In genomic region chr3:28053759-28054158, GRCh38 we compare ENCODE assay signal across 12 cellular contexts.
DNase-seq lines count a peak whose midpoint lies in the region; ATAC-seq, FAIRE-seq and TF ChIP-seq lines count a peak whose summit lies in the region.
"Had no signal": no experiment of that assay in that cellular context is flagged by ENCODE, and none has a peak within 500 bp of the region (broad histone marks: within the 10 kb centered on the region; RNA-seq: fewer than 3 reads in every experiment).

No MANE protein-coding gene starts in this region.

- peak overlapping the region; percentile 45 for H3K4me2 ChIP-seq in A549

- no peaks in the 10 kb centered on the region for H3K27me3 ChIP-seq in RWPE2 (ENCODE audit: insufficient read depth, poor library complexity, severe bottlenecking)
- H3K27me3 ChIP-seq: gastroesophageal sphincter had no signal

- CTCF ChIA-PET in A549 (lab: Yijun Ruan, JAX): no interaction called here

- TF ChIP-seq EP300 in A549 (IDR thresholded peaks at IDR 0.05): peak in 1 of 2 experiments; percentile 19; a peak in 1 of 5 replicates

- TF ChIP-seq POLR2A in A549 (IDR thresholded peaks at IDR 0.05; ENCODE audit: low read length): no peak

- H3K4me1 ChIP-seq in A549 (peaks cover 32% of the 10 kb centered on the region), RWPE2 (ENCODE audit: insufficient read depth, poor library complexity, severe bottlenecking) (peaks cover 33% of the 10 kb centered on the region)
- H3K4me1 ChIP-seq: gastroesophageal sphincter had no signal

- TF ChIP-seq CTCF in A549 (IDR thresholded peaks at IDR 0.05): no peak
- no peak for TF ChIP-seq CTCF in RWPE2 (IDR thresholded peaks at IDR 0.05; ENCODE audit: poor library complexity, severe bottlenecking)

- POLR2A ChIA-PET in A549 (lab: Yijun Ruan, JAX): no interaction called here

- H3K4me3 ChIP-seq in A549 (no peak overlapping the region), RWPE2 (ENCODE audit: severe bottlenecking) (no peak overlapping the region)
- H3K4me3 ChIP-seq: gastroesophageal sphincter had no signal

- TF ChIP-seq RAD21 in A549 (conservative IDR thresholded peaks at IDR 0.05 in 1 of 2, IDR thresholded peaks at IDR 0.05 in 1 of 2): no peak

- no peaks in the 10 kb centered on the region for H3K36me3 ChIP-seq in RWPE2 (ENCODE audit: low read depth)
- H3K36me3 ChIP-seq: gastroesophageal sphincter had no signal

- H3K27ac ChIP-seq in A549 (no peak overlapping the region), RWPE2 (ENCODE audit: poor library complexity, severe bottlenecking) (no peak overlapping the region)
- H3K27ac ChIP-seq: gastroesophageal sphincter had no signal

- WGBS in A549 (ENCODE audit: missing lambda C conversion rate): 3% methylated on average over 1 of the region's 1 CpG

- DNase-seq in A549 (ENCODE audit: low read depth in 1 of 2, low spot score in 1 of 2) (peak; percentile 20 to 46), Daoy (ENCODE audit: low read depth) (peak; percentile 26), RWPE2 (ENCODE audit: low spot score) (no peak), fibroblast of the conjunctiva (ENCODE audit: low read depth) (peak; percentile 46), HK-2 (ENCODE audit: unreplicated experiment) (no peak), NCI-H69 (lab: John Stamatoyannopoulos, UW) (no peak), NCI-H2029 (lab: John Stamatoyannopoulos, UW) (no peak)
- DNase-seq: Karpas-422, NCI-H345 had no signal

- no peaks in the 10 kb centered on the region for H3K9me3 ChIP-seq in A549
- H3K9me3 ChIP-seq in RWPE2 (ENCODE audit: severe bottlenecking): no peaks in the 10 kb centered on the region
- H3K9me3 ChIP-seq: gastroesophageal sphincter had no signal

- FAIRE-seq in A549 (lab: Jason Lieb, UNC): no peak

- peak; percentile 52 to 83; a peak in 5 of 6 replicates for ATAC-seq in A549
- ATAC-seq in RWPE2 (ENCODE audit: low read depth): peak; percentile 69
- ATAC-seq in HG03196 (IDR thresholded peaks at IDR 0.05; ENCODE audit: unreplicated experiment): no peak
- ATAC-seq: gastroesophageal sphincter, SK-N-SH treated with all-trans-retinoic acid at 6 μM for 48 hours had no signal

TF ChIP-seq in A549, 52 proteins besides CTCF, POLR2A, EP300 and RAD21:
- TF ChIP-seq FOSL2 (IDR thresholded peaks at IDR 0.05) (peak; percentile 54; the same call in 1 of the 2 replicates), FOSL2 (CRISPR knock-in tag; IDR thresholded peaks at IDR 0.05) (peak; percentile 41), CBX8 (IDR thresholded peaks at IDR 0.05) (no peak), HES2 (IDR thresholded peaks at IDR 0.05) (0 out of 2 replicates have a peak, but pooled peaks have one; percentile 25), ZSCAN20 (CRISPR knock-in tag; IDR thresholded peaks at IDR 0.05) (no peak), EHMT2 (IDR thresholded peaks at IDR 0.05; ENCODE audit: low read depth) (no peak), SREBF2 (IDR thresholded peaks at IDR 0.05) (no peak), SMC3 (IDR thresholded peaks at IDR 0.05) (no peak), RCOR1 (IDR thresholded peaks at IDR 0.05; ENCODE audit: low read depth, low read length) (no peak), MYC (IDR thresholded peaks at IDR 0.05; ENCODE audit: borderline replicate concordance, low read length) (no peak), JUNB (IDR thresholded peaks at IDR 0.05) (peak; percentile 80), HEYL (CRISPR knock-in tag; IDR thresholded peaks at IDR 0.05) (no peak), JUN (IDR thresholded peaks at IDR 0.05) (peak in 1 of 2 experiments; percentile 42; a peak in 1 of 5 replicates), HOXB13 (CRISPR knock-in tag; IDR thresholded peaks at IDR 0.05; ENCODE audit: low read depth) (no peak)

Comparison
In these comparisons a context has a peak if more than half of its experiments do, and no peak if none do; other contexts are left out.
1. DNase-seq: peak in A549 (2 of 2), Daoy (single experiment) and fibroblast of the conjunctiva (single experiment); none in RWPE2 (single experiment), HK-2 (single experiment), NCI-H69 (single experiment) and NCI-H2029 (single experiment).